Comparison of ENCODE assay signal across 22 cellular contexts in the genomic region with DNA sequence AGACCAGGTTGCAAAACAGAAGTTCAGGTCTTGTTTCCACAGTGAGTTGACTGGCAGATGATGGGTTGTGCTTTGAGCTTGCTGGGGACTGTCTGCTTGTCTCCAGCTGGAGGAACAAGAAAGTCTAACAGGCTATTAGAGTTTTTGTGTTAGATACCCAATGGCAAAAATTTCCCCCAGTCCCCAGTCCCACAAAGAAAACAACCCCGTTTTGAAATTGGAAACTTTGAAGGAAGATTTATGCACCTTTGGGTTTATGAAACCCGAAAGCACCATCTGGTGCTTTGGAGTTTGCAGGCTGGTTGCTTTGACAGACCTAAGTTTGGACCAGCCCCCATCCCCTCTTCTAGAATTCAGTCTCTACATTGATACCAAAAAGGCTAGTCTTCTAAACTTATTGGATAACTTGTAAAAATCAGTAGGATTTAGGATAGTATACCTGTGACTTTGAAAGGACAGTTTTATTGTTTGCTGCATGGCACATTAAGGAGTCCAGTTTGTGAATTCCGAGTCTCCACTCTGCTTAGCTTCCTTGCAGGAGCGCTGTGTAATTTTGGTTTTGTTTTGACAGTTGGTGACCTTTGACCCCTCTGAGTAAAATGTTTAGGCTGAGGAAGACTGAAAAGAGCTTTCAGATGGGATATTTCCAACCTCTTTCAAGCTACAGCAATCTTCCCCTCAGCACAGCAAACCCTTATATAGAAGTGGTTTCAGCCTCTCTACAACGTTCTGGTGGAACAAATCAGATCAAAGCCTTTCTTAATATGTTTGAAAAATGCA. TPM values are rescaled to one million over a fixed set of nuclear protein-coding genes. Genes with fewer than 3 reads are reported as not detected.
DNase-seq lines count a peak whose midpoint lies in the region; ATAC-seq and TF ChIP-seq lines count a peak whose summit lies in the region.
"Had no signal": no experiment of that assay in that cellular context is flagged by ENCODE, and none has a peak within 500 bp of the region (broad histone marks: within the 10 kb centered on the region; RNA-seq: fewer than 3 reads in every experiment).

No MANE protein-coding gene starts in this region.

- 66% methylated on average over 5 of the region's 5 CpGs for WGBS in smooth muscle cell (ENCODE audit: low lambda C conversion rate)
- WGBS in mesendoderm (ENCODE audit: extremely low coverage, insufficient coverage, low lambda C conversion rate), result no CpG with 5 or more reads among the region's 5 CpGs

- H3K4ac ChIP-seq in mesendoderm (ENCODE audit: low read depth, low read length), result no peak overlapping the region

- H3K36me3 ChIP-seq in smooth muscle cell (ENCODE audit: low read depth) (no peaks in the 10 kb centered on the region), mesendoderm (ENCODE audit: control insufficient read depth, insufficient read depth, low read length) (no peaks in the 10 kb centered on the region)

- TF ChIP-seq CTCF in smooth muscle cell (IDR thresholded peaks at IDR 0.05; ENCODE audit: borderline replicate concordance, insufficient read depth, poor library complexity, severe bottlenecking), result no peak

- H3K4me1 ChIP-seq in smooth muscle cell (ENCODE audit: low read depth), result peaks cover 16% of the 10 kb centered on the region
- H3K4me1 ChIP-seq in mesendoderm (ENCODE audit: control insufficient read depth, low read depth, low read length), result no peaks in the 10 kb centered on the region

- H3K27ac ChIP-seq in smooth muscle cell (ENCODE audit: low read depth) (peak overlapping the region; percentile 95), mesendoderm (ENCODE audit: low read depth, low read length) (no peak overlapping the region)
- H3K27ac ChIP-seq: C4-2B had no signal

- H3K79me2 ChIP-seq in smooth muscle cell (ENCODE audit: low read depth), result no peaks in the 10 kb centered on the region
- no peaks in the 10 kb centered on the region for H3K79me2 ChIP-seq in mesendoderm (ENCODE audit: control insufficient read depth, insufficient read depth, low read length)

- no peaks in the 10 kb centered on the region for H4K20me1 ChIP-seq in smooth muscle cell (ENCODE audit: low read depth)

- peak; percentile 68 for ATAC-seq in GM19023 (IDR thresholded peaks at IDR 0.05; ENCODE audit: unreplicated experiment)
- peak; percentile 53 for ATAC-seq in HG03066 (IDR thresholded peaks at IDR 0.05; ENCODE audit: low read depth, unreplicated experiment)
- ATAC-seq in HG03097 (IDR thresholded peaks at IDR 0.05; ENCODE audit: low FRiP score, unreplicated experiment), result no peak
- no peak for ATAC-seq in HG02571 (IDR thresholded peaks at IDR 0.05; ENCODE audit: unreplicated experiment)
- ATAC-seq: activated naive CD8-positive, alpha-beta T cell treated with anti-CD3 and anti-CD28 coated beads, Interleukin-2, amount 50 U/mL, for 24 hours; HCT116; Panc1 had no signal

- H3K27me3 ChIP-seq in smooth muscle cell (ENCODE audit: low read depth) (no peaks in the 10 kb centered on the region), mesendoderm (ENCODE audit: insufficient read depth, low read length, poor library complexity) (no peaks in the 10 kb centered on the region)

- no peak overlapping the region for H3K23ac ChIP-seq in mesendoderm (ENCODE audit: low read length)

- no peak overlapping the region for H4K5ac ChIP-seq in mesendoderm (ENCODE audit: low read length)

- H2AFZ ChIP-seq in smooth muscle cell (ENCODE audit: low read depth), result peak overlapping the region; percentile 5

- DNase-seq in dermis blood vessel endothelial cell (peak; percentile 20), smooth muscle cell (lab: John Stamatoyannopoulos, UW; ENCODE audit: unreplicated experiment) (no peak), mesendoderm (no peak)
- DNase-seq: activated CD4-positive, alpha-beta T cell treated with anti-CD3 and anti-CD28 coated beads, Interleukin-2, amount 50 U/mL, for 48 hours; activated naive CD8-positive, alpha-beta T cell treated with anti-CD3 and anti-CD28 coated beads, Interleukin-2, amount 50 U/mL, for 24 hours; activated T-cell treated with anti-CD3 and anti-CD28 coated beads, Interleukin-2, amount 50 U/mL, for 48 hours; cerebellar nuclear complex; DMS53; head of caudate nucleus; NCI-H187; NCI-H526 treated with DMSO at 0.1 percent for 48 hours; occipital lobe; stimulated activated CD4-positive, alpha-beta T cell treated with anti-CD3 and anti-CD28 coated beads, Interleukin-4, amount 100 ng/mL, for 1 hour; stimulated activated CD8-positive, alpha-beta memory T cell treated with anti-CD3 and anti-CD28 coated beads, Interleukin-4, amount 100 ng/mL, for 48 hours had no signal

- no peaks in the 10 kb centered on the region for H3K79me1 ChIP-seq in mesendoderm (ENCODE audit: low read length)

- H3F3A ChIP-seq in smooth muscle cell (ENCODE audit: low read depth), result no peaks in the 10 kb centered on the region

- H2BK120ac ChIP-seq in mesendoderm (ENCODE audit: low read depth, low read length), result no peak overlapping the region

- H3K9ac ChIP-seq in smooth muscle cell (ENCODE audit: low read depth) (no peak overlapping the region), mesendoderm (ENCODE audit: low read length) (no peak overlapping the region)

- no peak overlapping the region for H4K8ac ChIP-seq in mesendoderm (ENCODE audit: low read depth, low read length)

- H2AK5ac ChIP-seq in mesendoderm (ENCODE audit: low read length), result no peak overlapping the region

- H3K4me2 ChIP-seq in smooth muscle cell (no peak overlapping the region), mesendoderm (ENCODE audit: low read length) (no peak overlapping the region)

- H2BK5ac ChIP-seq in mesendoderm (ENCODE audit: low read length), result no peak overlapping the region

- H3K56ac ChIP-seq in mesendoderm (ENCODE audit: low read length), result no peak overlapping the region

- H2BK15ac ChIP-seq in mesendoderm (replicated peaks; ENCODE audit: low read depth), result no peak overlapping the region

- no peak overlapping the region for H3K18ac ChIP-seq in mesendoderm (ENCODE audit: low read length)

- no peaks in the 10 kb centered on the region for H3K9me3 ChIP-seq in smooth muscle cell (replicated peaks; ENCODE audit: low read depth)

- H3K4me3 ChIP-seq in smooth muscle cell, result no peak overlapping the region
- no peak overlapping the region for H3K4me3 ChIP-seq in mesendoderm (ENCODE audit: low read length)

RNA-seq across cellular contexts. Expression of a gene that starts 25.5 kb away (rescaled TPM):
- total RNA-seq in dermis blood vessel endothelial cell (not detected in 2 replicates), smooth muscle cell (not detected in 2 replicates)
- polyA plus RNA-seq in smooth muscle cell, result 0.26 TPM in 1 of 2 replicates, not detected in the other
- not detected for polyA plus RNA-seq in mesendoderm (2013, experiment 1 of 2)
- not detected for polyA plus RNA-seq in mesendoderm (2013, experiment 2 of 2)
- total RNA-seq: occipital lobe, temporal lobe had no signal

Comparison
In these comparisons a context has a peak if more than half of its experiments do, and no peak if none do; other contexts are left out.
1. ATAC-seq: peak in GM19023 (single experiment) and HG03066 (single experiment); none in HG03097 (single experiment) and HG02571 (single experiment).